Comparison of ENCODE assay signal across 14 cellular contexts in the genomic region with DNA sequence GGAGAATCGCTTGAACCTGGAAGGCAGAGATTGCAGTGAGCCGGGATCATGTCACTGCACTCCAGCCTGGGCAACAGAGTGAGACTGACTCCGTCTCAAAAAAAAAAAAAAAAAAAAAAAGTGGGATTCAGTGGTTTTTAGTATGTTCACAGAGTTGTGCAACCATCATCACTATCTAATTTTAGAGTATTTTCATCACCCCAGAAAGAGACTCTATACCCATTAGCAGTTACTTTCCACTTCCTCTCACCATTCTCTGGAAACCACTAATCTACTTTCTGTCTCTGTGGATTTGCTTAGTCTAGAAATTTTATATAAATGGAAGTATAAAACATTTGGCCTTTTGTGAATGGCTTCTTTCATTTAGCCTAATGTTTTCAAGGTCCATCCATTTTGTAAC.
DNase-seq lines count a peak whose midpoint lies in the region; ATAC-seq and TF ChIP-seq lines count a peak whose summit lies in the region.
"Had no signal": no experiment of that assay in that cellular context is flagged by ENCODE, and none has a peak within 500 bp of the region (broad histone marks: within the 10 kb centered on the region; RNA-seq: fewer than 3 reads in every experiment).

No MANE protein-coding gene starts in this region.

- H3K4me3 ChIP-seq in upper lobe of right lung, result no peak overlapping the region
- H3K4me3 ChIP-seq: gastroesophageal sphincter had no signal

- no peak overlapping the region for H3K27ac ChIP-seq in upper lobe of right lung
- H3K27ac ChIP-seq: gastroesophageal sphincter had no signal

- no peaks in the 10 kb centered on the region for H3K27me3 Mint-ChIP-seq in stimulated activated naive CD8-positive, alpha-beta T cell treated with anti-CD3 and anti-CD28 coated beads, Interleukin-15, amount 100 ng/mL, for 72 hours
- H3K27me3 Mint-ChIP-seq in Calu3 (ENCODE audit: unreplicated experiment), result no peaks in the 10 kb centered on the region

- POLR2A ChIA-PET in GM10248 (lab: Yijun Ruan, JAX), result no interaction called here

- CTCF ChIA-PET in Calu3 (lab: Charles Lee) (no interaction called here), GM10248 (lab: Yijun Ruan, JAX) (interaction anchor here (1.1 to 1.5 kb wide), 3 partner anchors 9 to 81 kb away, joined by 3 to 6 read pairs (median 4); no protein-coding TSS in a partner anchor)

- no peaks in the 10 kb centered on the region for H3K27me3 ChIP-seq in upper lobe of right lung
- H3K27me3 ChIP-seq: gastroesophageal sphincter had no signal

- no TSS peak for BruUV-seq in Calu3 (replicated peaks; lab: Mats Ljungman, UMichigan)

- H3K4me1 Mint-ChIP-seq in stimulated activated naive CD8-positive, alpha-beta T cell treated with anti-CD3 and anti-CD28 coated beads, Interleukin-15, amount 100 ng/mL, for 72 hours, result peaks cover 28% of the 10 kb centered on the region
- H3K4me1 Mint-ChIP-seq in Calu3 (ENCODE audit: low read depth, unreplicated experiment), result no peaks in the 10 kb centered on the region

- peak; percentile 64 for ATAC-seq in stimulated activated naive CD8-positive, alpha-beta T cell treated with anti-CD3 and anti-CD28 coated beads, Interleukin-15, amount 100 ng/mL, for 72 hours
- ATAC-seq in stimulated activated naive CD8-positive, alpha-beta T cell treated with anti-CD3 and anti-CD28 coated beads, Interleukin-15, Interleukin-2, amounts not matched to agents 100 U/mL and 50 U/mL, for 24 hours, result no peak
- ATAC-seq in HG03175 (IDR thresholded peaks at IDR 0.05; ENCODE audit: unreplicated experiment) (peak; percentile 65), upper lobe of right lung (peak; percentile 58)
- ATAC-seq: gastroesophageal sphincter had no signal

- H3K9me3 Mint-ChIP-seq in stimulated activated naive CD8-positive, alpha-beta T cell treated with anti-CD3 and anti-CD28 coated beads, Interleukin-15, amount 100 ng/mL, for 72 hours, result no peaks in the 10 kb centered on the region
- H3K9me3 Mint-ChIP-seq in Calu3 (ENCODE audit: low read depth, unreplicated experiment), result no peaks in the 10 kb centered on the region
- H3K9me3 Mint-ChIP-seq: nephron had no signal

- DNase-seq in stimulated activated naive CD8-positive, alpha-beta T cell treated with anti-CD3 and anti-CD28 coated beads, Interleukin-15, amount 100 ng/mL, for 72 hours, result no peak
- no peak for DNase-seq in stimulated activated naive CD8-positive, alpha-beta T cell treated with anti-CD3 and anti-CD28 coated beads, Interleukin-15, Interleukin-2, amounts not matched to agents 100 U/mL and 50 U/mL, for 24 hours
- DNase-seq in SIG-M5 (lab: John Stamatoyannopoulos, UW) (peak; percentile 71), upper lobe of right lung (no peak), DMS153 treated with DMSO at 0.1 percent for 48 hours (lab: John Stamatoyannopoulos, UW; ENCODE audit: unreplicated experiment) (no peak), Calu3 (no peak), GM10248 (ENCODE audit: extremely low spot score) (no peak)
- DNase-seq: DMS153, left cardiac atrium, NCI-H226, T1000 had no signal

- peaks cover 19% of the 10 kb centered on the region for H3K4me1 ChIP-seq in upper lobe of right lung

- no peak overlapping the region for H3K27ac Mint-ChIP-seq in stimulated activated naive CD8-positive, alpha-beta T cell treated with anti-CD3 and anti-CD28 coated beads, Interleukin-15, amount 100 ng/mL, for 72 hours
- H3K27ac Mint-ChIP-seq in Calu3 (ENCODE audit: unreplicated experiment), result no peak overlapping the region

- no peaks in the 10 kb centered on the region for H3K36me3 ChIP-seq in upper lobe of right lung
- H3K36me3 ChIP-seq: gastroesophageal sphincter had no signal

- H3K9me3 ChIP-seq in upper lobe of right lung, result no peaks in the 10 kb centered on the region
- H3K9me3 ChIP-seq: gastroesophageal sphincter had no signal

- no peaks in the 10 kb centered on the region for H3K36me3 Mint-ChIP-seq in Calu3 (ENCODE audit: insufficient read depth, unreplicated experiment)

- intact Hi-C loops in upper lobe of right lung (cut with DNase I), result no loop called here
- intact Hi-C loops in Calu3 (cut with micrococcal nuclease; ENCODE audit: unreplicated experiment), result no loop called here

- TF ChIP-seq CTCF in upper lobe of right lung (IDR thresholded peaks at IDR 0.05) (no peak), Calu3 (IDR thresholded peaks at IDR 0.05; ENCODE audit: unreplicated experiment) (no peak), GM10248 (IDR thresholded peaks at IDR 0.05; ENCODE audit: control extremely low read depth, extremely low read depth, low read depth, missing control alignments) (no peak)

- H3K4me3 Mint-ChIP-seq in stimulated activated naive CD8-positive, alpha-beta T cell treated with anti-CD3 and anti-CD28 coated beads, Interleukin-15, amount 100 ng/mL, for 72 hours, result no peak overlapping the region
- H3K4me3 Mint-ChIP-seq in Calu3 (ENCODE audit: low read depth, unreplicated experiment), result no peak overlapping the region
- H3K4me3 Mint-ChIP-seq: nephron had no signal
